ENCODE assay signal across 8 cellular contexts in the genomic region with DNA sequence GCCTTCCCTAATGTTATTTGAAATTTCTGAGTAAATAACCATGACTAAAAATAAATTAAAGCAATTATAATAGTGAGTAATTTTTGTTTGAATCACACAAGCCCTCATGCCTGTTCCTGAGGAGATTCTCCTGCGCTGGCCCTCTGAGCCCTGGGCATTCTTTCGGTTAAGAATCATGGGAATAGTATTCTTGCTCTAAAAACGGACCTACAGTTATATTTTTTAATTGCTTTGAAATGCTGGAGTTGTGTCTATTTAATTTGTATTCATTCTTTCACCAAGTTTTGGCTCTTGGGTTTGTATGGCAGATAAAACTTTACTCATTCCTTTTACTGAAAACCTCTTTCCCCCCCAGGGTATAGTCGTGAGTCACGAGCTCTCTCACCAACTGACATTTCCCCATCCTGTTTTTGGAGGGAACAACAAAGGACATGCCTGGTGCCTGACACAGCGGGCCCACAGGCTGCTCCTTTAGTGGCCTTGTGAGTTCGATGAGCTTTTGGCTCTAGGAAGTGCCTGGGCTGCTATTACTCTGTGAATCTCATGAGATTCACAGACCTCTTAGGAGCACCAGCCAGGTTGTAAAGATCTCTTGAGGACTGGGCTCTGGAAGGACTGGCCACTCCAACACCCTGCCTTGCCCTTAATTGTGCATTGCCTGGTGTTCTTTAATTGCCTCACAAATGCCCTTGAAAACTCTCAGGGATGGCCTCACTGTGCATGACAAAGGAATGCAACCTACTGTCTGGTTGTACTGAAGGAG. TPM values are rescaled to one million over a fixed set of nuclear protein-coding genes. Genes with fewer than 3 reads are reported as not detected.
DNase-seq lines count a peak whose midpoint lies in the region; ATAC-seq, FAIRE-seq and TF ChIP-seq lines count a peak whose summit lies in the region.

No MANE protein-coding gene starts in this region.

- H3K9me3 ChIP-seq in hepatocyte (ENCODE audit: low read depth) (no peaks in the 10 kb centered on the region), thoracic aorta (no peaks in the 10 kb centered on the region)

- H3K4me3 ChIP-seq in hepatocyte (no peak overlapping the region), thoracic aorta (peak overlapping the region; percentile 24)

- H3K36me3 ChIP-seq in hepatocyte (replicated peaks; ENCODE audit: insufficient read depth, low read depth) (no peaks in the 10 kb centered on the region), thoracic aorta (no peaks in the 10 kb centered on the region)

- ATAC-seq in thoracic aorta (ENCODE audit: insufficient number of reproducible peaks, low FRiP score, low read depth) (peak; percentile 93), HG02759 (IDR thresholded peaks at IDR 0.05; ENCODE audit: unreplicated experiment) (no peak), HG03039 (IDR thresholded peaks at IDR 0.05; ENCODE audit: unreplicated experiment) (no peak), GM19463 (IDR thresholded peaks at IDR 0.05; ENCODE audit: unreplicated experiment) (no peak)

- no peaks in the 10 kb centered on the region for H3K9me2 ChIP-seq in hepatocyte (replicated peaks; ENCODE audit: insufficient read depth)

- no peaks in the 10 kb centered on the region for H4K20me1 ChIP-seq in hepatocyte (ENCODE audit: insufficient read depth, poor library complexity, severe bottlenecking)

- H3K27me3 ChIP-seq in hepatocyte, result no peaks in the 10 kb centered on the region
- no peaks in the 10 kb centered on the region for H3K27me3 ChIP-seq in thoracic aorta (replicated peaks; ENCODE audit: insufficient read depth)

- H3K79me2 ChIP-seq in hepatocyte, result peaks cover 28% of the 10 kb centered on the region

- H3K27ac ChIP-seq in hepatocyte (no peak overlapping the region), thoracic aorta (peak overlapping the region; percentile 58 to 70)

- WGBS in hepatocyte (ENCODE audit: low lambda C conversion rate, missing lambda C conversion rate), result 57% methylated on average over 7 of the region's 7 CpGs

- H3K4me1 ChIP-seq in hepatocyte (ENCODE audit: insufficient read depth) (peaks cover 8% of the 10 kb centered on the region), thoracic aorta (ENCODE audit: control insufficient read depth in 1 of 2, low read depth in 2 of 2) (peaks cover 13 to 57% of the 10 kb centered on the region in 2 donors)

- H3K4me2 ChIP-seq in hepatocyte, result no peak overlapping the region

- FAIRE-seq in HTR-8/SVneo (lab: Jason Lieb, UNC), result no peak

- peak; percentile 54 for DNase-seq in HTR-8/SVneo (ENCODE audit: insufficient read length, low spot score)
- peak; percentile 83 for DNase-seq in amniotic stem cell (lab: John Stamatoyannopoulos, UW)
- peak; percentile 15 for DNase-seq in hepatocyte (ENCODE audit: low spot score)
- DNase-seq in thoracic aorta (ENCODE audit: low spot score), result peak; percentile 67
- DNase-seq in activated CD4-positive, CD25-positive, alpha-beta regulatory T cell treated with anti-CD3 and anti-CD28 coated beads, Interleukin-2, amount 50 U/mL, for 72 hours, result no peak

- no peak for TF ChIP-seq CTCF in hepatocyte (IDR thresholded peaks at IDR 0.05; ENCODE audit: poor library complexity)
- TF ChIP-seq CTCF in thoracic aorta (IDR thresholded peaks at IDR 0.05), result no peak

- H2AFZ ChIP-seq in hepatocyte, result no peak overlapping the region

RNA-seq across cellular contexts. Expression of a gene that starts 58.6 kb away (rescaled TPM):
- total RNA-seq in hepatocyte (40.2 and 40.7 TPM in 2 replicates), thoracic aorta (100 to 1,000 TPM; 133 to 144 TPM)
- 15.7 and 21.6 TPM in 2 replicates for polyA plus RNA-seq in hepatocyte
